8 cellular contexts compared by ENCODE assay signal in the genomic region with DNA sequence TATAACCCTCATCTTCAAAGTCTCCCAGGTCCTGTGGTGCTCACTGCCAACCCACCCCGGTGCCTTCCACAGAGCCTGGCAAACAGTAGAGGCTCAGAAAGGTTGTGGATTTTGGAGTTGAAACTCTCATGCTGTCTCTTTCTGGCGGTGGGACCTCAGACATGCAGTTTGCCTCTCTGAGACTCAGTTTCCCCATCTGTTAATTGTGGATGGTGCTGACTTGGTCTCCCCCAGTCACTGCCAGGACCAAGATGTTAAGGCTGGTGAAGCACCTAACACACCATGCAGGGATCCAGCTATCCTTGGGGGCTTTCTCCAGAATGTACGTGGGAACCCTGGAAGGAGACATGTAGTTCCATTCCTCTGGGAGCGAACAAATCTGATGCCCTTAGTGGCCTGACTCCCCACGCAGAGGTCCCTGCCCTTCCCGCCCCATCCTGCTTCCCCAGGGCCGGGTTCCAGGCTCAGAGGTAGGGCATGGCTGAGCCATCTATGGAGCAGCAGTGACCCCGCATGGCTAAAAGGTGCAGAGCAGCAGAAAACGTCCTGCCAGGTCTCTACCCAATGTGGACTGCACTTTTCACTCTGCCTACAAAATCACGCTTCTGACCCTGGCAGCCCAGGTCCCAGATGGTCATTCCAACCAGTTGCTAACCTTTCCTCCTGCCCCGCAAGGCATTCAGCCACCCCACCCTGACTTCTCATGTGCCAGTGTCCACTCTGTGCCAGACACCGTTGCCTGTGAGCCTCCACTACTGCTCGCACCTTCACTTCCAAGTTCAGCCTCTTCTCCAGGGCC. TPM values are rescaled to one million over a fixed set of nuclear protein-coding genes. Genes with fewer than 3 reads are reported as not detected.
A peak's percentile ranks its signal among the peaks of the same experiment; 100 is the strongest.
DNase-seq lines count a peak whose midpoint lies in the region; ATAC-seq and TF ChIP-seq lines count a peak whose summit lies in the region.

No MANE protein-coding gene starts in this region.

- H3K4me3 ChIP-seq in AG04449 (ENCODE audit: low read depth, low read length): no peak overlapping the region

- POLR2A ChIA-PET in AG04449 (lab: Yijun Ruan, JAX): no interaction called here

- DNase-seq in AG04449 (ENCODE audit: low read depth, low spot score): no peak
- peak; percentile 87 for DNase-seq in NCI-H82 (lab: John Stamatoyannopoulos, UW)
- peak; percentile 18 to 26 for DNase-seq in activated CD8-positive, alpha-beta memory T cell treated with anti-CD3 and anti-CD28 coated beads for 4 hours (ENCODE audit: low read depth in 2 of 2)
- peak; percentile 83 for DNase-seq in endothelial cell (ENCODE audit: low spot score)
- peak; percentile 22 for DNase-seq in naive B cell
- peak; percentile 76 for DNase-seq in stimulated activated naive CD8-positive, alpha-beta T cell treated with anti-CD3 and anti-CD28 coated beads, Interleukin-15, Interleukin-2, amounts not matched to agents 100 U/mL and 50 U/mL, for 24 hours

- H3K27me3 Mint-ChIP-seq in endothelial cell (ENCODE audit: unreplicated experiment): peaks cover 4% of the 10 kb centered on the region
- H3K27me3 Mint-ChIP-seq in naive B cell: peaks cover 4 to 14% (median 11%) of the 10 kb centered on the region in 3 donors

- H3K4me1 Mint-ChIP-seq in endothelial cell (ENCODE audit: unreplicated experiment) (no peaks in the 10 kb centered on the region), naive B cell (no peaks in the 10 kb centered on the region)

- H3K36me3 Mint-ChIP-seq in endothelial cell (ENCODE audit: low read depth, unreplicated experiment) (no peaks in the 10 kb centered on the region), naive B cell (no peaks in the 10 kb centered on the region)

- H3K9me3 Mint-ChIP-seq in endothelial cell (ENCODE audit: unreplicated experiment) (no peaks in the 10 kb centered on the region), naive B cell (no peaks in the 10 kb centered on the region)

- H3K27ac Mint-ChIP-seq in endothelial cell (ENCODE audit: unreplicated experiment): no peak overlapping the region
- H3K27ac Mint-ChIP-seq in naive B cell: peak overlapping the region in 2 of 6 donors; percentile 65 to 72

- H3K4me3 Mint-ChIP-seq in endothelial cell (ENCODE audit: unreplicated experiment) (no peak overlapping the region), naive B cell (no peak overlapping the region)

- CTCF ChIA-PET in AG04449 (lab: Yijun Ruan, JAX): interaction anchor here (0.6 to 3.9 kb wide), 19 partner anchors 8 to 1362 kb away, joined by 3 to 22 read pairs (median 4); no protein-coding TSS in a partner anchor

- TF ChIP-seq CTCF in AG04449 (IDR thresholded peaks at IDR 0.05; ENCODE audit: insufficient read depth, low read length, missing control alignments) (peak; percentile 92), endothelial cell (IDR thresholded peaks at IDR 0.05; ENCODE audit: unreplicated experiment) (peak; percentile 25)

- ATAC-seq in GM18520 (IDR thresholded peaks at IDR 0.05; ENCODE audit: unreplicated experiment) (peak; percentile 46), HG03460 (IDR thresholded peaks at IDR 0.05; ENCODE audit: unreplicated experiment) (peak; percentile 51), naive B cell (ENCODE audit: low read depth in 2 of 2) (peak; percentile 60 to 70)
- ATAC-seq in stimulated activated naive CD8-positive, alpha-beta T cell treated with anti-CD3 and anti-CD28 coated beads, Interleukin-15, Interleukin-2, amounts not matched to agents 100 U/mL and 50 U/mL, for 24 hours: peak; percentile 77

RNA-seq across cellular contexts. Expression of gene TTC22, which starts 9.2 kb away (rescaled TPM):
- not detected for total RNA-seq in endothelial cell (ENCODE audit: unreplicated experiment)
- 1 to 10 TPM in 3 of 6 donors, under 1 TPM in 2, not detected in 1; 0.41 to 2.0 (median 1.1) TPM for polyA plus RNA-seq in naive B cell (ENCODE audit: low read depth in 6 of 6)

RNA-seq across cellular contexts. Expression of gene PARS2, which starts 46.0 kb away (rescaled TPM):
- 6.5 TPM for total RNA-seq in endothelial cell (ENCODE audit: unreplicated experiment)
- polyA plus RNA-seq in naive B cell (ENCODE audit: low read depth in 6 of 6): 1 to 10 TPM in 5 of 6 donors, not detected in 1; 1.9 to 3.7 (median 3.3) TPM
